9 cellular contexts compared by ENCODE assay signal in the genomic region with DNA sequence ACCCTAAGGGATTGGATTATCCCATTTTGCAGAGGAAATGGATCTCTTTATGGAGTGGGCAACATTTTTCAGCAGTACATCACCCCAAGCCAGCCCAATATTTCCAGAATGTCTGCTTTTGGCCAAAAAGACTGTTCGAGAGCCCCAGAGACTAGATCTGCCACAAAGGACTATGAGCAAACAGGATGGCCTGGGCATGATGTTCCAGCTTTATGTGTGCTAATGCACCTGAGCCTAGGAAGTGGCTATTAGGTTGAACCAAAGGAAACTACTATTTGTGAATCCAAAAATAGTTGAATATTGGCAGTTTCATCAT. TPM values are rescaled to one million over a fixed set of nuclear protein-coding genes. Genes with fewer than 3 reads are reported as not detected.
DNase-seq lines count a peak whose midpoint lies in the region; ATAC-seq and TF ChIP-seq lines count a peak whose summit lies in the region.
"Had no signal": no experiment of that assay in that cellular context is flagged by ENCODE, and none has a peak within 500 bp of the region (broad histone marks: within the 10 kb centered on the region; RNA-seq: fewer than 3 reads in every experiment).

No MANE protein-coding gene starts in this region.

- H3K9me3 ChIP-seq in CD8-positive, alpha-beta T cell (ENCODE audit: low read length): no peaks in the 10 kb centered on the region
- H3K9me3 ChIP-seq in RWPE2 (ENCODE audit: severe bottlenecking): no peaks in the 10 kb centered on the region

- no peaks in the 10 kb centered on the region for H3K27me3 Mint-ChIP-seq in CD8-positive, alpha-beta T cell (ENCODE audit: low read depth)
- H3K27me3 Mint-ChIP-seq in endothelial cell (ENCODE audit: unreplicated experiment): peaks cover 2% of the 10 kb centered on the region

- POLR2A ChIA-PET in CD8-positive, alpha-beta T cell (lab: Charles Lee): interaction anchor here (0.6 to 2.0 kb wide), 8 partner anchors 11 to 100 kb away, joined by 3 to 16 read pairs (median 3); a partner anchor contains a TSS

- H3K9me3 Mint-ChIP-seq in CD8-positive, alpha-beta T cell: no peaks in the 10 kb centered on the region
- no peaks in the 10 kb centered on the region for H3K9me3 Mint-ChIP-seq in endothelial cell (ENCODE audit: unreplicated experiment)

- no peak for ATAC-seq in CD8-positive, alpha-beta T cell
- ATAC-seq in RWPE2 (ENCODE audit: low read depth): no peak
- ATAC-seq in sciatic nerve: no peak
- no peak for ATAC-seq in activated CD4-positive, CD25-positive, alpha-beta regulatory T cell treated with anti-CD3 and anti-CD28 coated beads, Interleukin-2, amount 50 U/mL, for 24 hours
- ATAC-seq in GM19452 (IDR thresholded peaks at IDR 0.05; ENCODE audit: unreplicated experiment): no peak

- no peak overlapping the region for H3K4me3 ChIP-seq in CD8-positive, alpha-beta T cell (ENCODE audit: low read depth, low read length)
- no peak overlapping the region for H3K4me3 ChIP-seq in RWPE2 (ENCODE audit: severe bottlenecking)

- CTCF ChIA-PET in CD8-positive, alpha-beta T cell (lab: Charles Lee): interaction anchor here (0.6 to 10.0 kb wide), 36 partner anchors 9 to 338 kb away, joined by 3 to 186 read pairs (median 6); partner anchors contain the start of genes PNMA1 and PTGR2

- no peak overlapping the region for H3K4me3 Mint-ChIP-seq in CD8-positive, alpha-beta T cell
- peak overlapping the region; percentile 34 for H3K4me3 Mint-ChIP-seq in endothelial cell (ENCODE audit: unreplicated experiment)

- peaks cover 68% of the 10 kb centered on the region for H3K36me3 Mint-ChIP-seq in CD8-positive, alpha-beta T cell
- H3K36me3 Mint-ChIP-seq in endothelial cell (ENCODE audit: low read depth, unreplicated experiment): peaks cover 41% of the 10 kb centered on the region

- no peak for DNase-seq in CD8-positive, alpha-beta T cell
- DNase-seq in RWPE2 (ENCODE audit: low spot score): no peak
- DNase-seq in endothelial cell (ENCODE audit: low spot score): no peak
- DNase-seq in sciatic nerve (ENCODE audit: low spot score): peak; percentile 17
- no peak for DNase-seq in iPS-NIHi7 (ENCODE audit: extremely low spot score)
- DNase-seq in NCI-H1105 treated with DMSO at 0.1 percent for 48 hours (lab: John Stamatoyannopoulos, UW): no peak
- DNase-seq: NCI-H446 treated with DMSO at 0.1 percent for 48 hours had no signal

- no peak for TF ChIP-seq CTCF in CD8-positive, alpha-beta T cell (IDR thresholded peaks at IDR 0.05)
- TF ChIP-seq CTCF in RWPE2 (IDR thresholded peaks at IDR 0.05; ENCODE audit: poor library complexity, severe bottlenecking): peak; percentile 80
- TF ChIP-seq CTCF in endothelial cell (IDR thresholded peaks at IDR 0.05; ENCODE audit: unreplicated experiment): peak; percentile 54

- peak overlapping the region; percentile 79 for H3K27ac Mint-ChIP-seq in CD8-positive, alpha-beta T cell
- H3K27ac Mint-ChIP-seq in endothelial cell (ENCODE audit: unreplicated experiment): no peak overlapping the region

- peaks cover 13% of the 10 kb centered on the region for H3K4me1 Mint-ChIP-seq in CD8-positive, alpha-beta T cell (ENCODE audit: low read depth)
- H3K4me1 Mint-ChIP-seq in endothelial cell (ENCODE audit: unreplicated experiment): peaks cover 26% of the 10 kb centered on the region

- H3K27me3 ChIP-seq in CD8-positive, alpha-beta T cell (ENCODE audit: insufficient read depth, low read length): no peaks in the 10 kb centered on the region
- H3K27me3 ChIP-seq in RWPE2 (ENCODE audit: insufficient read depth, poor library complexity, severe bottlenecking): no peaks in the 10 kb centered on the region

- intact Hi-C loops in CD8-positive, alpha-beta T cell (cut with DNase I, micrococcal nuclease): loop anchor here (2.0 to 5.0 kb wide), 4 partner anchors 22 to 218 kb away; no protein-coding TSS in a partner anchor
- intact Hi-C loops in sciatic nerve (cut with DNase I): loop anchor here (5.0 to 10.0 kb wide), 2 partner anchors 98 to 216 kb away; no protein-coding TSS in a partner anchor

- no peaks in the 10 kb centered on the region for H3K4me1 ChIP-seq in CD8-positive, alpha-beta T cell (ENCODE audit: insufficient read depth, low read length)
- peaks cover 24% of the 10 kb centered on the region for H3K4me1 ChIP-seq in RWPE2 (ENCODE audit: insufficient read depth, poor library complexity, severe bottlenecking)

- no peak overlapping the region for H3K27ac ChIP-seq in CD8-positive, alpha-beta T cell (ENCODE audit: low read depth, low read length)
- H3K27ac ChIP-seq in RWPE2 (ENCODE audit: poor library complexity, severe bottlenecking): peak overlapping the region; percentile 89

- H3K36me3 ChIP-seq in CD8-positive, alpha-beta T cell (ENCODE audit: insufficient read depth, low read length): peaks cover 57% of the 10 kb centered on the region
- peaks cover 95% of the 10 kb centered on the region for H3K36me3 ChIP-seq in RWPE2 (ENCODE audit: low read depth)

RNA-seq across cellular contexts. Expression of gene PNMA1, which starts 14.8 kb away (rescaled TPM):
- 10 to 100 TPM; 39.4 to 39.8 TPM for total RNA-seq in CD8-positive, alpha-beta T cell
- 32.7 TPM for total RNA-seq in endothelial cell (ENCODE audit: unreplicated experiment)
- total RNA-seq in sciatic nerve: 46.1 TPM
